10 cellular contexts compared by ENCODE assay signal in genomic region chr12:46659844-46660243, GRCh38.
DNase-seq lines count a peak whose midpoint lies in the region; ATAC-seq and TF ChIP-seq lines count a peak whose summit lies in the region.
"Had no signal": no experiment of that assay in that cellular context is flagged by ENCODE, and none has a peak within 500 bp of the region (broad histone marks: within the 10 kb centered on the region; RNA-seq: fewer than 3 reads in every experiment).

No MANE protein-coding gene starts in this region.

- CTCF ChIA-PET in activated naive CD4-positive, alpha-beta T cell treated with anti-CD3 and anti-CD28 coated beads for 36 hours (lab: Charles Lee) = no interaction called here

- no peak for ATAC-seq in naive B cell (ENCODE audit: low read depth in 2 of 2)
- ATAC-seq in upper lobe of left lung (ENCODE audit: low FRiP score in 2 of 2) = no peak
- ATAC-seq: activated CD8-positive, alpha-beta memory T cell treated with anti-CD3 and anti-CD28 coated beads, Interleukin-2, amount 10 ng/mL, durations not matched to agents 7 days and 5 days had no signal

- peak overlapping the region; percentile 66 for H3K27ac Mint-ChIP-seq in activated naive CD4-positive, alpha-beta T cell treated with anti-CD3 and anti-CD28 coated beads for 36 hours
- H3K27ac Mint-ChIP-seq in naive B cell = peak overlapping the region in 2 of 6 donors; percentile 26 to 32
- H3K27ac Mint-ChIP-seq: activated CD8-positive, alpha-beta memory T cell treated with anti-CD3 and anti-CD28 coated beads, Interleukin-2, amount 10 ng/mL, durations not matched to agents 7 days and 5 days had no signal

- 29 to 44% methylated on average over 4 of the region's 4 CpGs for WGBS in upper lobe of left lung, 2 donors

- no peaks in the 10 kb centered on the region for H3K27me3 ChIP-seq in adipocyte (replicated peaks; ENCODE audit: control insufficient read depth, insufficient read depth, low read length)
- no peaks in the 10 kb centered on the region for H3K27me3 ChIP-seq in upper lobe of left lung
- H3K27me3 ChIP-seq: BLaER1 had no signal

- TF ChIP-seq POLR2A in upper lobe of left lung (IDR thresholded peaks at IDR 0.05) = no peak

- H3K9ac ChIP-seq in adipocyte (ENCODE audit: low read length) = peak overlapping the region; percentile 82
- H3K9ac ChIP-seq: BLaER1 had no signal

- H3K9me3 ChIP-seq in adipocyte (ENCODE audit: control insufficient read depth, low read length) = no peaks in the 10 kb centered on the region
- no peaks in the 10 kb centered on the region for H3K9me3 ChIP-seq in upper lobe of left lung
- H3K9me3 ChIP-seq: BLaER1 had no signal

- no peak for TF ChIP-seq CTCF in upper lobe of left lung (IDR thresholded peaks at IDR 0.05)

- no peak for TF ChIP-seq EP300 in upper lobe of left lung (IDR thresholded peaks at IDR 0.05)

- H3K9me3 Mint-ChIP-seq in activated naive CD4-positive, alpha-beta T cell treated with anti-CD3 and anti-CD28 coated beads for 36 hours = peaks cover 2% of the 10 kb centered on the region
- no peaks in the 10 kb centered on the region for H3K9me3 Mint-ChIP-seq in naive B cell

- H3K4me3 Mint-ChIP-seq in activated naive CD4-positive, alpha-beta T cell treated with anti-CD3 and anti-CD28 coated beads for 36 hours = no peak overlapping the region
- peak overlapping the region in 6 of 8 donors; percentile 2 to 58 (median 36) for H3K4me3 Mint-ChIP-seq in naive B cell
- H3K4me3 Mint-ChIP-seq: activated CD8-positive, alpha-beta memory T cell treated with anti-CD3 and anti-CD28 coated beads, Interleukin-2, amount 10 ng/mL, durations not matched to agents 7 days and 5 days had no signal

- H3K27me3 Mint-ChIP-seq in activated naive CD4-positive, alpha-beta T cell treated with anti-CD3 and anti-CD28 coated beads for 36 hours (ENCODE audit: low read depth) = no peaks in the 10 kb centered on the region
- H3K27me3 Mint-ChIP-seq in naive B cell = no peaks in the 10 kb centered on the region
- H3K27me3 Mint-ChIP-seq: activated CD8-positive, alpha-beta memory T cell treated with anti-CD3 and anti-CD28 coated beads, Interleukin-2, amount 10 ng/mL, durations not matched to agents 7 days and 5 days had no signal

- peaks cover 28% of the 10 kb centered on the region for H3K4me1 Mint-ChIP-seq in activated naive CD4-positive, alpha-beta T cell treated with anti-CD3 and anti-CD28 coated beads for 36 hours (ENCODE audit: low read depth)
- H3K4me1 Mint-ChIP-seq in naive B cell = peaks cover 20 to 33% (median 21%) of the 10 kb centered on the region in 3 donors

- intact Hi-C loops in activated naive CD4-positive, alpha-beta T cell treated with anti-CD3 and anti-CD28 coated beads for 36 hours (cut with micrococcal nuclease) = loop anchor here (2.0 to 5.0 kb wide), 3 partner anchors 109 to 668 kb away; partner anchors contain the start of gene SCAF11
- intact Hi-C loops in posterior cingulate gyrus (cut with DNase I) = loop anchor here (5.0 to 10.0 kb wide), 2 partner anchors 285 to 318 kb away; partner anchors contain the start of gene SLC38A2

- H3K27ac ChIP-seq in upper lobe of left lung = peak overlapping the region; percentile 21 to 59 (median 47)
- H3K27ac ChIP-seq: BLaER1 had no signal

- H3K36me3 ChIP-seq in adipocyte (ENCODE audit: control insufficient read depth, insufficient read depth, low read length, severe bottlenecking) = no peaks in the 10 kb centered on the region
- no peaks in the 10 kb centered on the region for H3K36me3 ChIP-seq in upper lobe of left lung
- H3K36me3 ChIP-seq: BLaER1 had no signal

- DNase-seq in activated naive CD4-positive, alpha-beta T cell treated with anti-CD3 and anti-CD28 coated beads for 36 hours = peak; percentile 37
- no peak for DNase-seq in activated naive CD4-positive, alpha-beta T cell (lab: John Stamatoyannopoulos, UW)
- DNase-seq in adipocyte (ENCODE audit: low read depth) = no peak
- no peak for DNase-seq in naive B cell
- DNase-seq in upper lobe of left lung = no peak
- no peak for DNase-seq in posterior cingulate gyrus
- DNase-seq in NCI-H2196 treated with DMSO at 0.1 percent for 48 hours (lab: John Stamatoyannopoulos, UW; ENCODE audit: unreplicated experiment) = no peak
- DNase-seq in occipital lobe (lab: John Stamatoyannopoulos, UW) = no peak
- DNase-seq: activated CD8-positive, alpha-beta memory T cell treated with anti-CD3 and anti-CD28 coated beads, Interleukin-2, amount 10 ng/mL, durations not matched to agents 7 days and 5 days had no signal

- peak overlapping the region; percentile 62 for H3K4me3 ChIP-seq in adipocyte (ENCODE audit: low read length)
- H3K4me3 ChIP-seq in upper lobe of left lung = no peak overlapping the region
- H3K4me3 ChIP-seq: BLaER1 had no signal

- no peaks in the 10 kb centered on the region for H3K36me3 Mint-ChIP-seq in activated naive CD4-positive, alpha-beta T cell treated with anti-CD3 and anti-CD28 coated beads for 36 hours (ENCODE audit: low read depth)
- no peaks in the 10 kb centered on the region for H3K36me3 Mint-ChIP-seq in naive B cell

- peaks cover 76% of the 10 kb centered on the region for H3K4me1 ChIP-seq in adipocyte (ENCODE audit: control insufficient read depth, insufficient read depth, low read length)
- peaks cover 19 to 31% (median 21%) of the 10 kb centered on the region in 4 donors for H3K4me1 ChIP-seq in upper lobe of left lung
- H3K4me1 ChIP-seq: BLaER1 had no signal
